Comparison of ENCODE assay signal across 15 cellular contexts in genomic region chr13:84684048-84684662, GRCh38.
DNase-seq lines count a peak whose midpoint lies in the region; ATAC-seq, FAIRE-seq and TF ChIP-seq lines count a peak whose summit lies in the region.
"Had no signal": no experiment of that assay in that cellular context is flagged by ENCODE, and none has a peak within 500 bp of the region (broad histone marks: within the 10 kb centered on the region; RNA-seq: fewer than 3 reads in every experiment).

No MANE protein-coding gene starts in this region.

- no peak overlapping the region for H3K4me3 Mint-ChIP-seq in activated CD4-positive, alpha-beta T cell treated with anti-CD3 and anti-CD28 coated beads, Interleukin-2, amount 10 ng/mL, durations not matched to agents 24 days and 14 days
- H3K4me3 Mint-ChIP-seq: CD8-positive, alpha-beta memory T cell had no signal

- H3K9me3 Mint-ChIP-seq in activated CD4-positive, alpha-beta T cell treated with anti-CD3 and anti-CD28 coated beads, Interleukin-2, amount 10 ng/mL, durations not matched to agents 24 days and 14 days, result no peaks in the 10 kb centered on the region

- no peaks in the 10 kb centered on the region for H3K27me3 Mint-ChIP-seq in activated CD4-positive, alpha-beta T cell treated with anti-CD3 and anti-CD28 coated beads, Interleukin-2, amount 10 ng/mL, durations not matched to agents 24 days and 14 days
- H3K27me3 Mint-ChIP-seq: CD8-positive, alpha-beta memory T cell had no signal

- DNase-seq in DMS 273 (lab: John Stamatoyannopoulos, UW; ENCODE audit: unreplicated experiment) (peak; percentile 6), DMS 273 treated with DMSO at 0.1 percent for 48 hours (lab: John Stamatoyannopoulos, UW) (no peak), NCI-H774 (lab: John Stamatoyannopoulos, UW) (peak; percentile 0)
- no peak for DNase-seq in activated CD4-positive, alpha-beta T cell treated with anti-CD3 and anti-CD28 coated beads, Interleukin-2, amount 10 ng/mL, durations not matched to agents 24 days and 14 days
- DNase-seq: 8988T; CD8-positive, alpha-beta memory T cell; NCI-H1930; NCI-H82 had no signal

- intact Hi-C loops in activated CD4-positive, alpha-beta T cell treated with anti-CD3 and anti-CD28 coated beads, Interleukin-2, amount 10 ng/mL, durations not matched to agents 24 days and 14 days (cut with micrococcal nuclease), result no loop called here

- peak overlapping the region; percentile 34; the same call in 1 of the 2 replicates for H3K27ac ChIP-seq in 22Rv1
- H3K27ac ChIP-seq: BLaER1 had no signal

- FAIRE-seq in islet of Langerhans (lab: Jason Lieb, UNC), result peak; percentile 49
- FAIRE-seq: H54, RCC 7860 had no signal

- no peak for TF ChIP-seq CTCF in 22Rv1 (IDR thresholded peaks at IDR 0.05)

- H3K36me3 Mint-ChIP-seq in activated CD4-positive, alpha-beta T cell treated with anti-CD3 and anti-CD28 coated beads, Interleukin-2, amount 10 ng/mL, durations not matched to agents 24 days and 14 days (ENCODE audit: low read depth), result no peaks in the 10 kb centered on the region
- H3K36me3 Mint-ChIP-seq: CD8-positive, alpha-beta memory T cell had no signal

- H3K27ac Mint-ChIP-seq in activated CD4-positive, alpha-beta T cell treated with anti-CD3 and anti-CD28 coated beads, Interleukin-2, amount 10 ng/mL, durations not matched to agents 24 days and 14 days, result no peak overlapping the region
- H3K27ac Mint-ChIP-seq: CD8-positive, alpha-beta memory T cell had no signal

- ATAC-seq in GM19452 (IDR thresholded peaks at IDR 0.05; ENCODE audit: unreplicated experiment) (no peak), GM18861 (IDR thresholded peaks at IDR 0.05; ENCODE audit: unreplicated experiment) (no peak)

- no peaks in the 10 kb centered on the region for H3K4me1 Mint-ChIP-seq in activated CD4-positive, alpha-beta T cell treated with anti-CD3 and anti-CD28 coated beads, Interleukin-2, amount 10 ng/mL, durations not matched to agents 24 days and 14 days
- H3K4me1 Mint-ChIP-seq: CD8-positive, alpha-beta memory T cell had no signal

Comparison
In these comparisons a context has a peak if more than half of its experiments do, and no peak if none do; other contexts are left out.
1. DNase-seq: peak in DMS 273 (single experiment) and NCI-H774 (single experiment); none in DMS 273 treated with DMSO at 0.1 percent for 48 hours (single experiment) and activated CD4-positive, alpha-beta T cell treated with anti-CD3 and anti-CD28 coated beads, Interleukin-2, amount 10 ng/mL, durations not matched to agents 24 days and 14 days (single experiment).